2 cellular contexts compared by ENCODE assay signal in the genomic region with DNA sequence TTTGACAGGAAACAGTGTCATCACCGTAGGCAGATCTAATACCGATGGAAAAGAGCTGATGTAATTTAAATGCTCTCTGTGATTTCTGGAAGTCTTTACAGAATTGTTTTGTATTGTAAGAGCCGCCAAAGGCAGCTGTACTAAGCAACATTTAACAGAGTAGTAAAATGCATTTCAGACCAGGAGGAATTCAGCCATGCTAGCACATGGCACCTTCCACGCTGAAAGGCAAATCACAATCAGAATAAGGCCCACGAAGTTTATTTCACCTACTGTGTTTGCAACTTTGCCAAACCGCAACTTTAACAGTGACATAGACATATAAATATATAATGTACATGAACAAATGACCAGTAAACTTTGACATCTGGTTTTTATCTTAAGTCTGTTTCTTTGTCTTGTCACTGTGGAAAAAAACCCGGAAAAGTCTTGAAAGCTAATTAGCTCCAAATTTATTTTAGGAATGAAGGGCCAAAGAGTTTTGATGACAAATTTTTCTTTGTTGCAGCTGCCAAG.
TF ChIP-seq lines count a peak whose summit lies in the region.

No MANE protein-coding gene starts in this region.

TF ChIP-seq in liver, 16 proteins besides CTCF, POLR2A, EP300 and RAD21:
- TF ChIP-seq, protein P1, sequence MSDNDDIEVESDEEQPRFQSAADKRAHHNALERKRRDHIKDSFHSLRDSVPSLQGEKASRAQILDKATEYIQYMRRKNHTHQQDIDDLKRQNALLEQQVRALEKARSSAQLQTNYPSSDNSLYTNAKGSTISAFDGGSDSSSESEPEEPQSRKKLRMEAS (IDR thresholded peaks at IDR 0.05) = no peak
- TF ChIP-seq FOXA1 (IDR thresholded peaks at IDR 0.05) (no peak), SP1 (IDR thresholded peaks at IDR 0.05) (no peak)
TF ChIP-seq in liver: peak in this region for 0.

TF ChIP-seq in endothelial cell of umbilical vein, 7 proteins besides CTCF, POLR2A, EP300 and RAD21:
- TF ChIP-seq GATA2 (IDR thresholded peaks at IDR 0.05; ENCODE audit: insufficient read depth, insufficient read length, low read depth, low read length) (no peak), POLR2AphosphoS5 (IDR thresholded peaks at IDR 0.05; ENCODE audit: insufficient read depth, low read depth, low read length) (no peak), FOS (IDR thresholded peaks at IDR 0.05; ENCODE audit: borderline replicate concordance, insufficient read depth, low read length) (no peak), EZH2 (IDR thresholded peaks at IDR 0.05; ENCODE audit: borderline replicate concordance, low read depth, low read length, severe bottlenecking) (no peak), JUN (IDR thresholded peaks at IDR 0.05; ENCODE audit: borderline replicate concordance, insufficient read depth, insufficient read length, low read depth) (no peak), MYC (IDR thresholded peaks at IDR 0.05; ENCODE audit: low read depth, low read length) (no peak)
- TF ChIP-seq, protein P1 (IDR thresholded peaks at IDR 0.05; ENCODE audit: insufficient read depth, insufficient read length) = no peak
